In genomic region chr2:154375625-154376020, GRCh38 we compare ENCODE assay signal across 8 cellular contexts.
DNase-seq lines count a peak whose midpoint lies in the region; ATAC-seq and TF ChIP-seq lines count a peak whose summit lies in the region.

No MANE protein-coding gene starts in this region.

- peaks cover 9% of the 10 kb centered on the region for H3K27me3 Mint-ChIP-seq in type B pancreatic cell
- no peaks in the 10 kb centered on the region for H3K27me3 Mint-ChIP-seq in activated T-helper 1 cell treated with anti-CD3 and anti-CD28 coated beads, Interleukin-12 subunit alpha, Interleukin-12 subunit beta, Interleukin-2, Interleukin-4 antibody, amounts not matched to agents 30 ng/mL and 10 ng/mL and 1 ng/mL, durations not matched to agents 14 hours and 24 hours and 36 hours (ENCODE audit: insufficient read depth)

- no peaks in the 10 kb centered on the region for H3K79me2 ChIP-seq in hepatocyte

- no peaks in the 10 kb centered on the region for H3K9me3 ChIP-seq in hepatocyte (ENCODE audit: low read depth)

- no peak overlapping the region for H3K27ac ChIP-seq in hepatocyte

- no peaks in the 10 kb centered on the region for H3K27me3 ChIP-seq in hepatocyte

- H3K4me3 ChIP-seq in hepatocyte: no peak overlapping the region

- DNase-seq in G401 (ENCODE audit: low spot score): peak; percentile 90
- DNase-seq in NAMALWA (ENCODE audit: low spot score): peak; percentile 56
- DNase-seq in SKM-1 (lab: John Stamatoyannopoulos, UW; ENCODE audit: unreplicated experiment): peak; percentile 7
- DNase-seq in hepatocyte (ENCODE audit: low spot score): peak; percentile 70
- DNase-seq in type B pancreatic cell (ENCODE audit: extremely low spot score, unreplicated experiment): no peak
- DNase-seq in amniotic stem cell (lab: John Stamatoyannopoulos, UW): no peak
- no peak for DNase-seq in activated T-helper 1 cell treated with anti-CD3 and anti-CD28 coated beads, Interleukin-12 subunit alpha, Interleukin-12 subunit beta, Interleukin-2, Interleukin-4 antibody, amounts not matched to agents 30 ng/mL and 10 ng/mL and 1 ng/mL, durations not matched to agents 14 hours and 24 hours and 36 hours (ENCODE audit: low spot score)

- no peaks in the 10 kb centered on the region for H4K20me1 ChIP-seq in hepatocyte (ENCODE audit: insufficient read depth, poor library complexity, severe bottlenecking)

- H3K4me1 Mint-ChIP-seq in type B pancreatic cell (ENCODE audit: unreplicated experiment): peaks cover 8% of the 10 kb centered on the region
- H3K4me1 Mint-ChIP-seq in activated T-helper 1 cell treated with anti-CD3 and anti-CD28 coated beads, Interleukin-12 subunit alpha, Interleukin-12 subunit beta, Interleukin-2, Interleukin-4 antibody, amounts not matched to agents 30 ng/mL and 10 ng/mL and 1 ng/mL, durations not matched to agents 14 hours and 24 hours and 36 hours (ENCODE audit: low read depth): no peaks in the 10 kb centered on the region

- peak overlapping the region; percentile 79 for H3K4me3 Mint-ChIP-seq in type B pancreatic cell
- H3K4me3 Mint-ChIP-seq in activated T-helper 1 cell treated with anti-CD3 and anti-CD28 coated beads, Interleukin-12 subunit alpha, Interleukin-12 subunit beta, Interleukin-2, Interleukin-4 antibody, amounts not matched to agents 30 ng/mL and 10 ng/mL and 1 ng/mL, durations not matched to agents 14 hours and 24 hours and 36 hours: no peak overlapping the region

- H2AFZ ChIP-seq in hepatocyte: peak overlapping the region; percentile 16

- no peaks in the 10 kb centered on the region for H3K4me1 ChIP-seq in hepatocyte (ENCODE audit: insufficient read depth)

- WGBS in hepatocyte (ENCODE audit: low lambda C conversion rate, missing lambda C conversion rate): 5% methylated on average over 8 of the region's 8 CpGs

- H3K4me2 ChIP-seq in hepatocyte: peak overlapping the region; percentile 73

- no peaks in the 10 kb centered on the region for H3K9me3 Mint-ChIP-seq in type B pancreatic cell
- no peaks in the 10 kb centered on the region for H3K9me3 Mint-ChIP-seq in activated T-helper 1 cell treated with anti-CD3 and anti-CD28 coated beads, Interleukin-12 subunit alpha, Interleukin-12 subunit beta, Interleukin-2, Interleukin-4 antibody, amounts not matched to agents 30 ng/mL and 10 ng/mL and 1 ng/mL, durations not matched to agents 14 hours and 24 hours and 36 hours

- intact Hi-C loops in activated T-helper 1 cell treated with anti-CD3 and anti-CD28 coated beads, Interleukin-12 subunit alpha, Interleukin-12 subunit beta, Interleukin-2, Interleukin-4 antibody, amounts not matched to agents 30 ng/mL and 10 ng/mL and 1 ng/mL, durations not matched to agents 14 hours and 24 hours and 36 hours (cut with micrococcal nuclease): no loop called here

- TF ChIP-seq CTCF in hepatocyte (IDR thresholded peaks at IDR 0.05; ENCODE audit: poor library complexity): peak; percentile 69
- peak; percentile 78 for TF ChIP-seq CTCF in type B pancreatic cell (conservative IDR thresholded peaks at IDR 0.05)

- H3K9me2 ChIP-seq in hepatocyte (replicated peaks; ENCODE audit: insufficient read depth): no peaks in the 10 kb centered on the region

- no peaks in the 10 kb centered on the region for H3K36me3 ChIP-seq in hepatocyte (replicated peaks; ENCODE audit: insufficient read depth, low read depth)

- in situ Hi-C loops in G401 (cut with HindIII; ENCODE audit: low sequenced_read_pairs): no loop called here

- no peaks in the 10 kb centered on the region for H3K36me3 Mint-ChIP-seq in type B pancreatic cell
- no peaks in the 10 kb centered on the region for H3K36me3 Mint-ChIP-seq in activated T-helper 1 cell treated with anti-CD3 and anti-CD28 coated beads, Interleukin-12 subunit alpha, Interleukin-12 subunit beta, Interleukin-2, Interleukin-4 antibody, amounts not matched to agents 30 ng/mL and 10 ng/mL and 1 ng/mL, durations not matched to agents 14 hours and 24 hours and 36 hours (ENCODE audit: low read depth)

- no peak for ATAC-seq in HG03457 (IDR thresholded peaks at IDR 0.05; ENCODE audit: unreplicated experiment)

- H3K27ac Mint-ChIP-seq in type B pancreatic cell: peak overlapping the region; percentile 30
- no peak overlapping the region for H3K27ac Mint-ChIP-seq in activated T-helper 1 cell treated with anti-CD3 and anti-CD28 coated beads, Interleukin-12 subunit alpha, Interleukin-12 subunit beta, Interleukin-2, Interleukin-4 antibody, amounts not matched to agents 30 ng/mL and 10 ng/mL and 1 ng/mL, durations not matched to agents 14 hours and 24 hours and 36 hours

Comparison
In these comparisons a context has a peak if more than half of its experiments do, and no peak if none do; other contexts are left out.
1. DNase-seq: peak in G401 (single experiment), NAMALWA (single experiment), SKM-1 (single experiment) and hepatocyte (single experiment); none in type B pancreatic cell (single experiment), amniotic stem cell (single experiment) and activated T-helper 1 cell treated with anti-CD3 and anti-CD28 coated beads, Interleukin-12 subunit alpha, Interleukin-12 subunit beta, Interleukin-2, Interleukin-4 antibody, amounts not matched to agents 30 ng/mL and 10 ng/mL and 1 ng/mL, durations not matched to agents 14 hours and 24 hours and 36 hours (single experiment).